26 cellular contexts compared by ENCODE assay signal in genomic region chr2:101139495-101139894, GRCh38. TPM values are rescaled to one million over a fixed set of nuclear protein-coding genes. Genes with fewer than 3 reads are reported as not detected.
DNase-seq lines count a peak whose midpoint lies in the region; ATAC-seq, FAIRE-seq and TF ChIP-seq lines count a peak whose summit lies in the region.
"Had no signal": no experiment of that assay in that cellular context is flagged by ENCODE, and none has a peak within 500 bp of the region (broad histone marks: within the 10 kb centered on the region; RNA-seq: fewer than 3 reads in every experiment).

No MANE protein-coding gene starts in this region.

- ATAC-seq in psoas muscle, result no peak
- ATAC-seq in HG02981 (IDR thresholded peaks at IDR 0.05; ENCODE audit: unreplicated experiment), result no peak
- ATAC-seq: GM12878 had no signal

- H4K91ac ChIP-seq in H9 (ENCODE audit: insufficient read length, low read depth, low read length), result no peak overlapping the region
- H4K91ac ChIP-seq in H1 (replicated peaks; ENCODE audit: insufficient read length, low read length), result peak overlapping the region; percentile 52

- no peaks in the 10 kb centered on the region for H3K27me3 ChIP-seq in left ventricle myocardium inferior (ENCODE audit: low read depth)
- no peaks in the 10 kb centered on the region for H3K27me3 ChIP-seq in H9 (ENCODE audit: insufficient read depth, low read length)
- H3K27me3 ChIP-seq in H1 (replicated peaks in 1 of 4; ENCODE audit: control insufficient read depth in 3 of 4, extremely low read depth in 1 of 4, insufficient read depth in 3 of 4, low read length in 3 of 4), result no peaks in the 10 kb centered on the region
- H3K27me3 ChIP-seq in psoas muscle (ENCODE audit: insufficient read depth in 3 of 3, low read length in 2 of 3), result peaks cover 0 to 4% (median 0%) of the 10 kb centered on the region in 3 donors
- H3K27me3 ChIP-seq in brain microvascular endothelial cell (replicated peaks), result no peaks in the 10 kb centered on the region
- H3K27me3 ChIP-seq in smooth muscle cell (ENCODE audit: low read depth), result no peaks in the 10 kb centered on the region

- H2AK5ac ChIP-seq in H9 (ENCODE audit: insufficient read length, low read length), result no peak overlapping the region
- 0 out of 2 replicates have a peak overlapping the region, but pooled peaks have one; percentile 65 for H2AK5ac ChIP-seq in H1 (ENCODE audit: low read depth, low read length)

- H3K9me3 ChIP-seq in left ventricle myocardium inferior (replicated peaks) (no peaks in the 10 kb centered on the region), H9 (ENCODE audit: control insufficient read depth, low read depth, low read length) (no peaks in the 10 kb centered on the region), H1 (ENCODE audit: insufficient read depth in 2 of 2, low read depth in 1 of 2, low read length in 1 of 2) (no peaks in the 10 kb centered on the region), psoas muscle (peaks cover 3% of the 10 kb centered on the region), smooth muscle cell (replicated peaks; ENCODE audit: low read depth) (no peaks in the 10 kb centered on the region)

- peaks cover 4 to 14% (median 7%) of the 10 kb centered on the region in 3 experiments; a peak in 6 of 7 replicates for H3K36me3 Mint-ChIP-seq in H9 (ENCODE audit: insufficient read depth in 1 of 3, low read depth in 3 of 3)
- H3K36me3 Mint-ChIP-seq: CD4-positive, alpha-beta memory T cell had no signal

- no peak overlapping the region for H2AFZ ChIP-seq in H9 (ENCODE audit: low read length)
- no peak overlapping the region for H2AFZ ChIP-seq in H1 (ENCODE audit: low read length)
- H2AFZ ChIP-seq in smooth muscle cell (ENCODE audit: low read depth), result no peak overlapping the region
- H2AFZ ChIP-seq: PC-9 had no signal

- no peak overlapping the region for H3K9ac ChIP-seq in H9 (ENCODE audit: extremely low read depth, insufficient read length, low read length)
- no peak overlapping the region for H3K9ac ChIP-seq in H1 (replicated peaks in 1 of 4; ENCODE audit: extremely low read depth in 1 of 4, low read depth in 3 of 4, low read length in 3 of 4)
- H3K9ac ChIP-seq in smooth muscle cell (ENCODE audit: low read depth), result no peak overlapping the region

- H3K79me1 ChIP-seq in H9 (ENCODE audit: insufficient read depth, low read depth, low read length, poor library complexity, severe bottlenecking), result no peaks in the 10 kb centered on the region
- peaks cover 18% of the 10 kb centered on the region for H3K79me1 ChIP-seq in H1 (ENCODE audit: low read depth, low read length)

- H2BK20ac ChIP-seq in H9 (ENCODE audit: low read depth, low read length, poor library complexity, severe bottlenecking) (no peak overlapping the region), H1 (ENCODE audit: low read length) (peak overlapping the region; percentile 34; the same call in 1 of the 2 replicates)

- H3K9me3 Mint-ChIP-seq in H9, result peaks cover 6 to 11% of the 10 kb centered on the region in 2 experiments; a peak in 3 of 5 replicates

- no peak for DNase-seq in left ventricle myocardium inferior
- DNase-seq in cardiac septum (ENCODE audit: low spot score), result no peak
- no peak for DNase-seq in H9
- no peak for DNase-seq in H1 (ENCODE audit: low read depth in 1 of 2, low spot score in 2 of 2)
- no peak for DNase-seq in psoas muscle
- no peak for DNase-seq in brain microvascular endothelial cell
- DNase-seq in smooth muscle cell (lab: John Stamatoyannopoulos, UW; ENCODE audit: unreplicated experiment), result no peak
- DNase-seq: C1 segment of cervical spinal cord; CD4-positive, alpha-beta memory T cell; COR-L47; DMS 273 treated with DMSO at 0.1 percent for 48 hours; DMS79; EL; GDM1; Karpas-422; NCI-H1105 treated with DMSO at 0.1 percent for 48 hours; NCI-H146; NCI-H2029; NCI-H526 treated with DMSO at 0.1 percent for 48 hours; PC-9; RPMI8226; SIG-M5 had no signal

- peak overlapping the region; percentile 74 for H3K27ac ChIP-seq in left ventricle myocardium inferior (replicated peaks)
- no peak overlapping the region for H3K27ac ChIP-seq in H9 (ENCODE audit: insufficient read length, low read depth, low read length)
- H3K27ac ChIP-seq in H1 (ENCODE audit: low read depth, low read length), result no peak overlapping the region
- H3K27ac ChIP-seq in psoas muscle, result peak overlapping the region; percentile 76
- H3K27ac ChIP-seq in brain microvascular endothelial cell, result no peak overlapping the region
- no peak overlapping the region for H3K27ac ChIP-seq in smooth muscle cell (ENCODE audit: low read depth)
- H3K27ac ChIP-seq: PC-9, SK-N-MC had no signal

- H3K18ac ChIP-seq in H9 (ENCODE audit: insufficient read length, low read depth, low read length), result no peak overlapping the region
- H3K18ac ChIP-seq in H1 (ENCODE audit: extremely low read depth, low read length), result no peak overlapping the region

- CTCF ChIA-PET in H1 (lab: Charles Lee; ENCODE audit: partially characterized antibody), result interaction anchor here (1.0 to 3.5 kb wide), 5 partner anchors 10 to 101 kb away, joined by 3 to 11 read pairs (median 4); partner anchors contain the start of gene TBC1D8

- POLR2A ChIA-PET in H1 (lab: Charles Lee; ENCODE audit: partially characterized antibody), result interaction anchor here (1.1 to 3.1 kb wide), 3 partner anchors 10 to 137 kb away, joined by 4 to 18 read pairs (median 4); partner anchors contain the start of genes RPL31 and TBC1D8

- no peak overlapping the region for H3K4me3 Mint-ChIP-seq in H9
- H3K4me3 Mint-ChIP-seq: CD4-positive, alpha-beta memory T cell had no signal

- H2BK12ac ChIP-seq in H9 (ENCODE audit: insufficient read length, low read depth, low read length), result no peak overlapping the region
- no peak overlapping the region for H2BK12ac ChIP-seq in H1 (ENCODE audit: low read depth, low read length)

- no peak overlapping the region for H4K8ac ChIP-seq in H9 (replicated peaks; ENCODE audit: insufficient read length, low read depth, low read length)
- no peak overlapping the region; the same call in 1 of the 2 replicates for H4K8ac ChIP-seq in H1 (ENCODE audit: extremely low read depth, insufficient read depth, low read length)

- H4K20me1 ChIP-seq in H9 (ENCODE audit: control insufficient read depth, insufficient read depth, insufficient read length), result no peaks in the 10 kb centered on the region
- peaks cover 0 to 2% of the 10 kb centered on the region in 2 experiments for H4K20me1 ChIP-seq in H1 (replicated peaks in 1 of 2; ENCODE audit: control insufficient read depth in 1 of 2, insufficient read depth in 2 of 2, low read length in 2 of 2)
- no peaks in the 10 kb centered on the region for H4K20me1 ChIP-seq in smooth muscle cell (ENCODE audit: low read depth)

- H3K56ac ChIP-seq in H9 (ENCODE audit: insufficient read length, low read depth, low read length), result no peak overlapping the region
- no peak overlapping the region for H3K56ac ChIP-seq in H1 (replicated peaks; ENCODE audit: insufficient read length, low read depth, low read length)

- H3K79me2 ChIP-seq in H9 (ENCODE audit: insufficient read depth, low read length) (peaks cover 19% of the 10 kb centered on the region; the same call in 1 of the 2 replicates), H1 (ENCODE audit: control insufficient read depth in 1 of 2, insufficient read depth in 2 of 2, low read length in 2 of 2) (peaks cover 0 to 79% of the 10 kb centered on the region in 2 experiments; a peak in 2 of 4 replicates), smooth muscle cell (ENCODE audit: low read depth) (no peaks in the 10 kb centered on the region)

- in situ Hi-C loops in brain microvascular endothelial cell (cut with HindIII; ENCODE audit: low pct_ligation_motif_present, low sequenced_read_pairs), result no loop called here

- TF ChIP-seq POLR2A in H1 (IDR thresholded peaks at IDR 0.05; ENCODE audit: control extremely low read depth in 1 of 2, low read depth in 2 of 2, low read length in 2 of 2), result no peak

- no peak overlapping the region for H4K5ac ChIP-seq in H9 (ENCODE audit: insufficient read length, low read depth, low read length)
- no peak overlapping the region for H4K5ac ChIP-seq in H1 (ENCODE audit: insufficient read length, low read depth, low read length)

- H3K4me2 ChIP-seq in H9 (ENCODE audit: insufficient read depth, insufficient read length, low read length) (no peak overlapping the region), H1 (ENCODE audit: insufficient read depth in 1 of 2, low read depth in 2 of 2, low read length in 2 of 2) (no peak overlapping the region), smooth muscle cell (no peak overlapping the region)
- H3K4me2 ChIP-seq: PC-9 had no signal

- TF ChIP-seq RAD21 in H1 (IDR thresholded peaks at IDR 0.05 in 1 of 2, conservative IDR thresholded peaks at IDR 0.05 in 1 of 2; ENCODE audit: low read depth in 2 of 2, low read length in 2 of 2), result no peak

- H3K14ac ChIP-seq in H9 (ENCODE audit: insufficient read depth, low read length) (0 out of 2 replicates have a peak overlapping the region, but pooled peaks have one; percentile 58), H1 (ENCODE audit: insufficient read length) (no peak overlapping the region)

- no peak for TF ChIP-seq EP300 in H1 (IDR thresholded peaks at IDR 0.05; ENCODE audit: borderline replicate concordance in 1 of 2, low read depth in 2 of 2, low read length in 2 of 2)

- H3K4me1 Mint-ChIP-seq in H9, result peaks cover 33 to 34% of the 10 kb centered on the region in 2 experiments
- H3K4me1 Mint-ChIP-seq: CD4-positive, alpha-beta memory T cell had no signal

- H2BK15ac ChIP-seq in H9 (ENCODE audit: low read depth, low read length), result no peak overlapping the region
- 0 out of 2 replicates have a peak overlapping the region, but pooled peaks have one; percentile 40 for H2BK15ac ChIP-seq in H1 (ENCODE audit: low read length)

- H3K27ac Mint-ChIP-seq in H9, result peak overlapping the region in 1 of 3 experiments; percentile 2; a peak in 2 of 7 replicates

- H3K4me1 ChIP-seq in left ventricle myocardium inferior, result peaks cover 60% of the 10 kb centered on the region
- H3K4me1 ChIP-seq in H9 (ENCODE audit: insufficient read depth, low read length), result no peaks in the 10 kb centered on the region; the same call in 1 of the 2 replicates
- H3K4me1 ChIP-seq in H1 (replicated peaks in 1 of 4; ENCODE audit: control insufficient read depth in 3 of 4, insufficient read depth in 4 of 4, low read length in 3 of 4), result peaks cover 4 to 10% (median 7%) of the 10 kb centered on the region in 4 experiments; a peak in 6 of 7 replicates
- H3K4me1 ChIP-seq in psoas muscle, result peaks cover 30% of the 10 kb centered on the region
- no peaks in the 10 kb centered on the region for H3K4me1 ChIP-seq in smooth muscle cell (ENCODE audit: low read depth)

- no peak overlapping the region for H3T11ph ChIP-seq in H9 (ENCODE audit: low read length)

- no peak overlapping the region for H3K23ac ChIP-seq in H9 (ENCODE audit: insufficient read length, low read depth, low read length)
- H3K23ac ChIP-seq in H1 (ENCODE audit: insufficient read length), result no peak overlapping the region

- H3K4me3 ChIP-seq in left ventricle myocardium inferior, result no peak overlapping the region
- H3K4me3 ChIP-seq in H1 (ENCODE audit: extremely low read depth in 1 of 4, insufficient read depth in 2 of 4, low read depth in 3 of 4, low read length in 4 of 4), result no peak overlapping the region
- no peak overlapping the region for H3K4me3 ChIP-seq in psoas muscle
- no peak overlapping the region for H3K4me3 ChIP-seq in brain microvascular endothelial cell (ENCODE audit: low read depth, low read length)
- no peak overlapping the region for H3K4me3 ChIP-seq in smooth muscle cell
- H3K4me3 ChIP-seq: GM12878, PC-9, SK-N-MC had no signal

- no peaks in the 10 kb centered on the region for H3K36me3 ChIP-seq in left ventricle myocardium inferior
- no peaks in the 10 kb centered on the region for H3K36me3 ChIP-seq in H1 (ENCODE audit: control insufficient read depth in 2 of 4, insufficient read depth in 4 of 4, low read length in 3 of 4)
- H3K36me3 ChIP-seq in psoas muscle (ENCODE audit: insufficient read depth in 1 of 2, low read depth in 1 of 2), result no peaks in the 10 kb centered on the region
- no peaks in the 10 kb centered on the region for H3K36me3 ChIP-seq in brain microvascular endothelial cell (replicated peaks)
- H3K36me3 ChIP-seq in smooth muscle cell (ENCODE audit: low read depth), result no peaks in the 10 kb centered on the region

- no peaks in the 10 kb centered on the region for H3F3A ChIP-seq in smooth muscle cell (ENCODE audit: low read depth)

- H3K27me3 Mint-ChIP-seq in H9 (ENCODE audit: low read depth), result no peaks in the 10 kb centered on the region

- H2BK5ac ChIP-seq in H9 (ENCODE audit: insufficient read length, low read length) (no peak overlapping the region), H1 (ENCODE audit: low read depth, low read length) (no peak overlapping the region)

- no peak for FAIRE-seq in H1 (lab: Jason Lieb, UNC)
- FAIRE-seq: A204.1, GM12878 had no signal

- H2BK120ac ChIP-seq in H9 (ENCODE audit: low read depth, low read length, poor library complexity, severe bottlenecking) (no peak overlapping the region), H1 (replicated peaks; ENCODE audit: low read depth, low read length) (no peak overlapping the region)

- TF ChIP-seq CTCF in left ventricle myocardium inferior (IDR thresholded peaks at IDR 0.05; ENCODE audit: borderline replicate concordance), result no peak
- no peak for TF ChIP-seq CTCF in H9 (conservative IDR thresholded peaks at IDR 0.05)
- TF ChIP-seq CTCF in H1 (IDR thresholded peaks at IDR 0.05; ENCODE audit: control extremely low read depth in 1 of 3, insufficient read depth in 1 of 3, low read depth in 1 of 3, low read length in 3 of 3), result no peak
- TF ChIP-seq CTCF in psoas muscle (IDR thresholded peaks at IDR 0.05), result no peak
- TF ChIP-seq CTCF in brain microvascular endothelial cell (IDR thresholded peaks at IDR 0.05; ENCODE audit: low read depth, low read length, missing control alignments), result no peak
- TF ChIP-seq CTCF in smooth muscle cell (IDR thresholded peaks at IDR 0.05; ENCODE audit: borderline replicate concordance, insufficient read depth, poor library complexity, severe bottlenecking), result no peak

- H3K4ac ChIP-seq in H9 (ENCODE audit: low read depth, low read length) (no peak overlapping the region), H1 (replicated peaks; ENCODE audit: insufficient read length, low read depth, low read length) (no peak overlapping the region)

- no peaks in the 10 kb centered on the region for H3K23me2 ChIP-seq in H9 (ENCODE audit: insufficient read length, low read depth, low read length, poor library complexity, severe bottlenecking)
- no peaks in the 10 kb centered on the region for H3K23me2 ChIP-seq in H1 (ENCODE audit: low read depth, low read length)

- no CpG with 5 or more reads among the region's 4 CpGs for WGBS in H9 (ENCODE audit: extremely low coverage, insufficient read length, low lambda C conversion rate)
- WGBS in H1 (ENCODE audit: extremely low coverage in 1 of 2, insufficient coverage in 1 of 2, insufficient read length in 1 of 2, insufficient replicate concordance in 2 of 2, low coverage in 1 of 2, low lambda C conversion rate in 2 of 2, missing lambda C conversion rate in 1 of 2), 2 experiments, result 90% methylated on average over 4 of the region's 4 CpGs; no CpG with 5 or more reads in 1 of the 2 experiments
- 92 to 96% (median 92%) methylated on average over 4 of the region's 4 CpGs for WGBS in psoas muscle, 3 donors
- WGBS in smooth muscle cell (ENCODE audit: low lambda C conversion rate), result 92% methylated on average over 4 of the region's 4 CpGs

- intact Hi-C loops in left ventricle myocardium inferior (cut with micrococcal nuclease), result no loop called here
- intact Hi-C loops in cardiac septum (cut with DNase I), result no loop called here
- intact Hi-C loops in psoas muscle (cut with DNase I), result no loop called here

RNA-seq across cellular contexts. Expression of gene TBC1D8, which starts 11.7 kb away (rescaled TPM):
- 45.0 TPM for total RNA-seq in left ventricle myocardium inferior
- total RNA-seq in cardiac septum, result 52.3 TPM
- total RNA-seq in H9 (2021), result 16.6 and 17.6 TPM in 2 replicates
- 21.8 and 24.0 TPM in 2 replicates for total RNA-seq in H1 (2021; fragmentation: NEBNext Ultra II Directional; extraction: Animal tissue kit (Norgen Biotek cat#: 25700))
- polyA plus RNA-seq in H1 (2011; rRNA removed), result 20.8 and 27.2 TPM in 2 replicates
- polyA plus RNA-seq in H1 (2011; cell fraction: cytosol; rRNA removed), result 24.9 TPM
- polyA plus RNA-seq in H1 (2011; cell fraction: nucleus; rRNA removed), result 87.3 TPM
- polyA plus RNA-seq in H1 (2012, experiment 1 of 2), result 21.5 to 24.8 TPM (median 23.1 TPM) in 4 replicates
- polyA plus RNA-seq in H1 (2012, experiment 2 of 2), result 7.7 TPM
- 14.1 TPM for polyA plus RNA-seq in H1 (2013, experiment 1 of 2)
- 14.4 TPM for polyA plus RNA-seq in H1 (2013, experiment 2 of 2)
- polyA minus RNA-seq in H1 (2011; rRNA and poly(A)+ RNA removed), result 40.6 and 53.8 TPM in 2 replicates
- polyA minus RNA-seq in H1 (2011; cell fraction: cytosol; rRNA and poly(A)+ RNA removed), result 13.4 TPM
- polyA minus RNA-seq in H1 (2011; cell fraction: nucleus; rRNA and poly(A)+ RNA removed), result 50.2 TPM
- total RNA-seq in psoas muscle, result 100 to 1,000 TPM in 1 of 4 donors, 10 to 100 TPM in 2, 1 to 10 TPM in 1; 8.7 to 163 (median 57.0) TPM
- 10 to 100 TPM; 11.3 to 64.5 (median 50.4) TPM for polyA plus RNA-seq in psoas muscle
- 4.4 and 15.1 TPM in 2 replicates for total RNA-seq in smooth muscle cell
- 0.89 and 2.1 TPM in 2 replicates for polyA plus RNA-seq in smooth muscle cell

Comparison
In these comparisons a context has a peak if more than half of its experiments do, and no peak if none do; other contexts are left out.
1. H3K27ac ChIP-seq: peak in left ventricle myocardium inferior (single experiment) and psoas muscle (single experiment); none in H9 (single experiment), H1 (single experiment), brain microvascular endothelial cell (single experiment) and smooth muscle cell (single experiment).